ENCODE assay signal across 21 cellular contexts in genomic region chr13:67133476-67133875, GRCh38.
"Had no signal": no experiment of that assay in that cellular context is flagged by ENCODE, and none has a peak within 500 bp of the region (broad histone marks: within the 10 kb centered on the region; RNA-seq: fewer than 3 reads in every experiment).

No MANE protein-coding gene starts in this region.

- DNase-seq: activated CD4-positive, alpha-beta T cell treated with anti-CD3 and anti-CD28 coated beads for 36 hours; activated CD4-positive, alpha-beta T cell treated with anti-CD3 and anti-CD28 coated beads, Interleukin-2, amount 50 U/mL, for 48 hours; activated gamma-delta T cell; adrenal gland; effector memory CD8-positive, alpha-beta T cell; foreskin keratinocyte; glutamatergic neuron; hippocampal formation; islet precursor cell; midbrain; nephron progenitor cell; nucleus accumbens; posterior cingulate gyrus; retina; stimulated activated CD4-positive, alpha-beta T cell treated with anti-CD3 and anti-CD28 coated beads, Interleukin-12 subunit alpha, Interleukin-12 subunit beta, amount 100 ng/mL, for 4 hours; stimulated activated CD4-positive, alpha-beta T cell treated with anti-CD3 and anti-CD28 coated beads, Interleukin-2, amount 100 ng/mL, for 24 hours; stimulated activated naive CD4-positive, alpha-beta T cell treated with Interleukin-2 at 50 U/mL for 16 hours; uterus had no signal

- H3K9me3 ChIP-seq: adrenal gland, tibial nerve, uterus had no signal

- ATAC-seq: activated CD4-positive, alpha-beta T cell treated with anti-CD3 and anti-CD28 coated beads for 36 hours; activated naive CD4-positive, alpha-beta T cell treated with anti-CD3 and anti-CD28 coated beads, Interleukin-2, amount 50 U/mL, for 72 hours; effector memory CD8-positive, alpha-beta T cell; foreskin keratinocyte; WTC11 had no signal

- H3K4me3 ChIP-seq: uterus had no signal

- H3K4me1 ChIP-seq: adrenal gland, foreskin keratinocyte, uterus had no signal

- H3K36me3 ChIP-seq: adrenal gland, tibial nerve, uterus had no signal

- H3K27ac ChIP-seq: adrenal gland, foreskin keratinocyte, uterus had no signal

- H3K27me3 ChIP-seq: adrenal gland, foreskin keratinocyte, tibial nerve, uterus had no signal
